21 cellular contexts compared by ENCODE assay signal in the genomic region with DNA sequence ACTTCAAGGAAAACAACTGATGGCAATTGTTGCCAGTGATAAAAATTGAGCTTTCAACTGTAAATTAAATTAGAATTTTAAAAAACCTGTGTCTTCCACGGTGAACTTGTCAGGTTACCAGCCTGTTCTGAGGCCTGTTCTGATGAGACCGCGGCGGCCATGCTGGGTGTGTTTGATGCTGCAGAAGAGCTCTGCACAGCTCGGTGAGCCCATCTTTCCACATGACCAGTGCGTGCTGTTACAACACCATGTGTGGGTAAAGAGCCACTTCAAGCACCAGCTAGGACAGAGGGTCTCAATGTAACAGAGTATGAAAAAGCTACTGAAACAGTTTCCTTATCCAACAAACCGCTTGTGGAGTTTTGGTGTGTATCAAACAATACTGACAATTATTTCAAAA.
"Had no signal": no experiment of that assay in that cellular context is flagged by ENCODE, and none has a peak within 500 bp of the region (broad histone marks: within the 10 kb centered on the region; RNA-seq: fewer than 3 reads in every experiment).

No MANE protein-coding gene starts in this region.

- ATAC-seq: Panc1, PC-3 had no signal

- H3K9me2 ChIP-seq: SK-N-SH had no signal

- DNase-seq: IMR-90, Kasumi-1, KG1, MM.1S, NCI-H1092 treated with DMSO at 0.1 percent for 48 hours, NCI-H1436, NCI-H187, NCI-H2029, NCI-H2081 treated with DMSO at 0.1 percent for 48 hours, NCI-H2171, NCI-H226, NCI-H446, NCI-H510A, NCI-H524 treated with DMSO at 0.1 percent for 48 hours, NCI-H69, NCI-H774, PC-3, SHP77, SK-N-SH had no signal

- H3K9ac ChIP-seq: SK-N-SH had no signal

- H3K9me3 ChIP-seq: SK-N-SH had no signal

- H3K27ac ChIP-seq: RWPE1 had no signal

- H3K4me2 ChIP-seq: SK-N-SH had no signal
